In the genomic region with DNA sequence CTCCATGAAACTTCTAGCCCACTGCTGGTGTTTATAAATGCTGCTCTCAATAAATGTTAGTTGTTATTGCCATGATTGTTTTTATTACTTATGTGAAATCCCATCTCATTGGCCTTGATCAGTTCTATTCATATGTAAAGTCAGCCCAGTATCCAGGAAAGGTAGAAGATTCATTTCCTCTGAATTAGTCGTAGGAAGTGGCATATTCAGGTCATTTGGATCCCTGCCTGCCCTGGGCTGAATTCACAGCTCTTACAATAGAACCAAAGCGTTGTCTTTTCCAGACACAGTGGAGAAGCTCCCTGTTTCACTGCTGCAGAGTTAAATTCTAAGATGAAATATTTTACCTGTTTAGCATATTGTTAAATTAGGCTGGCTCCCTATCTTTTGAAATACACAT, we compare ENCODE assay signal across 14 cellular contexts.
"Had no signal": no experiment of that assay in that cellular context is flagged by ENCODE, and none has a peak within 500 bp of the region (broad histone marks: within the 10 kb centered on the region; RNA-seq: fewer than 3 reads in every experiment).

No MANE protein-coding gene starts in this region.

- ATAC-seq: activated CD8-positive, alpha-beta memory T cell treated with anti-CD3 and anti-CD28 coated beads, Interleukin-2, amount 10 ng/mL, durations not matched to agents 7 days and 5 days; mucosa of descending colon; stimulated activated naive CD8-positive, alpha-beta T cell treated with anti-CD3 and anti-CD28 coated beads, Interleukin-15, amount 100 ng/mL, for 72 hours had no signal

- H3K4me1 ChIP-seq: breast epithelium, testis had no signal

- H3K27ac ChIP-seq: testis had no signal

- DNase-seq: activated CD4-positive, alpha-beta T cell treated with anti-CD3 and anti-CD28 coated beads for 1 hour; activated CD4-positive, alpha-beta T cell treated with anti-CD3 and anti-CD28 coated beads, Interleukin-2, amount 50 U/mL, for 48 hours; activated CD8-positive, alpha-beta memory T cell treated with anti-CD3 and anti-CD28 coated beads, Interleukin-2, amount 10 ng/mL, durations not matched to agents 7 days and 5 days; activated effector memory CD4-positive, alpha-beta T cell treated with anti-CD3 and anti-CD28 coated beads, Interleukin-2, amount 50 U/mL, for 16 hours; activated T-cell treated with anti-CD3 and anti-CD28 coated beads, Interleukin-2, amount 50 U/mL, for 24 hours; hypothalamus; mammary epithelial cell; mucosa of descending colon; nephron progenitor cell; stimulated activated CD4-positive, alpha-beta T cell treated with anti-CD3 and anti-CD28 coated beads, Interleukin-15, amount 100 ng/mL, for 24 hours; stimulated activated CD4-positive, alpha-beta T cell treated with anti-CD3 and anti-CD28 coated beads, Interleukin-4, amount 100 ng/mL, for 4 hours; stimulated activated naive CD8-positive, alpha-beta T cell treated with anti-CD3 and anti-CD28 coated beads, Interleukin-15, amount 100 ng/mL, for 72 hours; testis had no signal

- H3K4me3 ChIP-seq: breast epithelium, mucosa of descending colon, testis had no signal

- H3K9me3 ChIP-seq: breast epithelium, mucosa of descending colon, testis had no signal

- H3K36me3 ChIP-seq: breast epithelium had no signal

- H3K27me3 ChIP-seq: breast epithelium, testis had no signal
